Comparison of ENCODE assay signal across 18 cellular contexts in genomic region chr14:74836251-74836957, GRCh38. TPM values are rescaled to one million over a fixed set of nuclear protein-coding genes. Genes with fewer than 3 reads are reported as not detected.
DNase-seq lines count a peak whose midpoint lies in the region; ATAC-seq and TF ChIP-seq lines count a peak whose summit lies in the region.
"Had no signal": no experiment of that assay in that cellular context is flagged by ENCODE, and none has a peak within 500 bp of the region (broad histone marks: within the 10 kb centered on the region; RNA-seq: fewer than 3 reads in every experiment).

No MANE protein-coding gene starts in this region.

- TF ChIP-seq POLR2A in breast epithelium (IDR thresholded peaks at IDR 0.05) = no peak

- peaks cover 16% of the 10 kb centered on the region for H3K4me1 ChIP-seq in fibroblast of lung (ENCODE audit: control insufficient read depth, extremely low read depth, insufficient read depth, low read length)
- H3K4me1 ChIP-seq in subcutaneous abdominal adipose tissue (ENCODE audit: control insufficient read depth in 5 of 5, insufficient read depth in 5 of 5, low read length in 5 of 5) = peaks cover 0 to 23% (median 5%) of the 10 kb centered on the region in 5 donors
- no peaks in the 10 kb centered on the region for H3K4me1 ChIP-seq in right cardiac atrium (ENCODE audit: control insufficient read depth, insufficient read depth, low read length)
- no peaks in the 10 kb centered on the region for H3K4me1 ChIP-seq in breast epithelium

- no peaks in the 10 kb centered on the region for H3K36me3 ChIP-seq in fibroblast of lung (ENCODE audit: control insufficient read depth, insufficient read depth, low read length)
- H3K36me3 ChIP-seq in subcutaneous abdominal adipose tissue (ENCODE audit: control insufficient read depth in 5 of 5, insufficient read depth in 5 of 5, low read length in 5 of 5) = peaks cover 5 to 16% (median 11%) of the 10 kb centered on the region in 5 donors
- no peaks in the 10 kb centered on the region for H3K36me3 ChIP-seq in breast epithelium

- no peak for DNase-seq in activated T-cell treated with anti-CD3 and anti-CD28 coated beads, Interleukin-2, amount 50 U/mL, for 72 hours
- DNase-seq in activated T-cell treated with anti-CD3 and anti-CD28 coated beads for 4 hours = no peak
- DNase-seq in T-helper 2 cell treated with Interferon-gamma antibody and Interleukin-4, amounts not matched to agents 5 μg/mL and 100 μg/mL, for 36 hours (ENCODE audit: low spot score) = no peak
- peak; percentile 53 to 55 for DNase-seq in fibroblast of lung (ENCODE audit: low read depth in 2 of 2)
- DNase-seq in NCI-H187 treated with DMSO at 0.1 percent for 48 hours (lab: John Stamatoyannopoulos, UW) = no peak
- no peak for DNase-seq in right cardiac atrium
- no peak for DNase-seq in breast epithelium (ENCODE audit: low spot score in 2 of 2)
- DNase-seq: amniotic stem cell; DMS79 treated with DMSO at 0.1 percent for 48 hours; effector CD4-positive, alpha-beta T cell; left colon; NCI-H1105; NCI-H526 treated with DMSO at 0.1 percent for 48 hours had no signal

- peak overlapping the region; percentile 91 for H3K27ac Mint-ChIP-seq in activated T-cell treated with anti-CD3 and anti-CD28 coated beads, Interleukin-2, amount 50 U/mL, for 72 hours
- H3K27ac Mint-ChIP-seq in T-helper 2 cell treated with Interferon-gamma antibody and Interleukin-4, amounts not matched to agents 5 μg/mL and 100 μg/mL, for 36 hours = peak overlapping the region; percentile 84
- H3K27ac Mint-ChIP-seq: WTC11 had no signal

- peak overlapping the region; percentile 25 for H3K4me2 ChIP-seq in fibroblast of lung (ENCODE audit: extremely low read depth, insufficient read depth, low read length)

- no peaks in the 10 kb centered on the region for H3K27me3 Mint-ChIP-seq in activated T-cell treated with anti-CD3 and anti-CD28 coated beads, Interleukin-2, amount 50 U/mL, for 72 hours (ENCODE audit: low read depth)
- H3K27me3 Mint-ChIP-seq in T-helper 2 cell treated with Interferon-gamma antibody and Interleukin-4, amounts not matched to agents 5 μg/mL and 100 μg/mL, for 36 hours (ENCODE audit: low read depth) = no peaks in the 10 kb centered on the region

- no peaks in the 10 kb centered on the region for H3K79me2 ChIP-seq in fibroblast of lung (ENCODE audit: control insufficient read depth, insufficient read depth, low read length)

- no peaks in the 10 kb centered on the region for H4K20me1 ChIP-seq in fibroblast of lung (ENCODE audit: control insufficient read depth, extremely low read depth, insufficient read depth, low read length)

- H3K4me1 Mint-ChIP-seq in activated T-cell treated with anti-CD3 and anti-CD28 coated beads, Interleukin-2, amount 50 U/mL, for 72 hours (ENCODE audit: low read depth) = peaks cover 67% of the 10 kb centered on the region
- H3K4me1 Mint-ChIP-seq in T-helper 2 cell treated with Interferon-gamma antibody and Interleukin-4, amounts not matched to agents 5 μg/mL and 100 μg/mL, for 36 hours (ENCODE audit: low read depth) = peaks cover 51% of the 10 kb centered on the region

- H3K27me3 ChIP-seq in fibroblast of lung (ENCODE audit: control insufficient read depth, insufficient read depth, low read length) = no peaks in the 10 kb centered on the region
- no peaks in the 10 kb centered on the region for H3K27me3 ChIP-seq in subcutaneous abdominal adipose tissue (ENCODE audit: control insufficient read depth in 5 of 5, insufficient read depth in 4 of 5, low read length in 5 of 5)
- no peaks in the 10 kb centered on the region for H3K27me3 ChIP-seq in right cardiac atrium (ENCODE audit: control insufficient read depth, insufficient read depth)
- no peaks in the 10 kb centered on the region for H3K27me3 ChIP-seq in breast epithelium
- H3K27me3 ChIP-seq: vagina had no signal

- H3K9ac ChIP-seq in fibroblast of lung (ENCODE audit: insufficient read depth, low read length) (no peak overlapping the region), subcutaneous abdominal adipose tissue (ENCODE audit: low read length in 5 of 5) (peak overlapping the region in 1 of 5 donors; percentile 24)

- peak overlapping the region; percentile 67 to 76 for H3K4me3 Mint-ChIP-seq in activated T-cell treated with anti-CD3 and anti-CD28 coated beads, Interleukin-2, amount 50 U/mL, for 72 hours
- peak overlapping the region; percentile 76 for H3K4me3 Mint-ChIP-seq in T-helper 2 cell treated with Interferon-gamma antibody and Interleukin-4, amounts not matched to agents 5 μg/mL and 100 μg/mL, for 36 hours
- H3K4me3 Mint-ChIP-seq: WTC11 had no signal

- ATAC-seq in activated T-cell treated with anti-CD3 and anti-CD28 coated beads, Interleukin-2, amount 50 U/mL, for 72 hours (replicated peaks in 1 of 2) = no peak
- ATAC-seq in right cardiac atrium = no peak
- ATAC-seq: HCT116, left colon, WTC11 had no signal

- no peak overlapping the region for H3K27ac ChIP-seq in fibroblast of lung (ENCODE audit: insufficient read depth, low read length)
- H3K27ac ChIP-seq in subcutaneous abdominal adipose tissue (ENCODE audit: low read depth, low read length) = peak overlapping the region; percentile 68
- H3K27ac ChIP-seq in right cardiac atrium (ENCODE audit: low read length) = no peak overlapping the region
- no peak overlapping the region for H3K27ac ChIP-seq in breast epithelium
- H3K27ac ChIP-seq: vagina had no signal

- TF ChIP-seq CTCF in fibroblast of lung (conservative IDR thresholded peaks at IDR 0.05 in 1 of 2, IDR thresholded peaks at IDR 0.05 in 1 of 2; ENCODE audit: low read depth in 1 of 2, low read length in 2 of 2) (no peak), breast epithelium (IDR thresholded peaks at IDR 0.05) (no peak)

- H3K9me3 Mint-ChIP-seq in activated T-cell treated with anti-CD3 and anti-CD28 coated beads, Interleukin-2, amount 50 U/mL, for 72 hours = no peaks in the 10 kb centered on the region
- H3K9me3 Mint-ChIP-seq in T-helper 2 cell treated with Interferon-gamma antibody and Interleukin-4, amounts not matched to agents 5 μg/mL and 100 μg/mL, for 36 hours = no peaks in the 10 kb centered on the region
- H3K9me3 Mint-ChIP-seq: WTC11 had no signal

- WGBS in right cardiac atrium = 66% methylated on average over 1 of the region's 1 CpG

- H3K4me3 ChIP-seq in fibroblast of lung (replicated peaks in 1 of 4; ENCODE audit: control extremely low read depth in 1 of 4, insufficient read depth in 1 of 4, low read depth in 3 of 4, low read length in 4 of 4) (no peak overlapping the region), subcutaneous abdominal adipose tissue (ENCODE audit: low read depth in 1 of 5, low read length in 5 of 5) (no peak overlapping the region), right cardiac atrium (ENCODE audit: low read length) (no peak overlapping the region), breast epithelium (no peak overlapping the region)
- H3K4me3 ChIP-seq: vagina had no signal

- peaks cover 2 to 12% of the 10 kb centered on the region in 2 donors for H3K36me3 Mint-ChIP-seq in activated T-cell treated with anti-CD3 and anti-CD28 coated beads, Interleukin-2, amount 50 U/mL, for 72 hours (ENCODE audit: insufficient read depth in 2 of 2)
- H3K36me3 Mint-ChIP-seq in T-helper 2 cell treated with Interferon-gamma antibody and Interleukin-4, amounts not matched to agents 5 μg/mL and 100 μg/mL, for 36 hours (ENCODE audit: low read depth) = peaks cover 33% of the 10 kb centered on the region

- H2AFZ ChIP-seq in fibroblast of lung (ENCODE audit: low read length) = no peak overlapping the region

- intact Hi-C loops in right cardiac atrium (cut with DNase I) (no loop called here), breast epithelium (cut with DNase I; ENCODE audit: low total_unique reads) (no loop called here)

- H3K9me3 ChIP-seq in fibroblast of lung (ENCODE audit: control insufficient read depth, insufficient read depth, low read depth, low read length) (no peaks in the 10 kb centered on the region), subcutaneous abdominal adipose tissue (ENCODE audit: control insufficient read depth in 5 of 5, low read length in 5 of 5) (no peaks in the 10 kb centered on the region), right cardiac atrium (ENCODE audit: control insufficient read depth, low read length) (no peaks in the 10 kb centered on the region), breast epithelium (no peaks in the 10 kb centered on the region)
- H3K9me3 ChIP-seq: vagina had no signal

RNA-seq across cellular contexts. Expression of gene PROX2, which starts 39.5 kb away (rescaled TPM):
- under 1 TPM; 0.23 to 0.29 TPM for total RNA-seq in activated T-cell treated with anti-CD3 and anti-CD28 coated beads, Interleukin-2, amount 50 U/mL, for 72 hours
- total RNA-seq in fibroblast of lung (not detected in 2 replicates), right cardiac atrium (not detected), breast epithelium (not detected)
- polyA plus RNA-seq in fibroblast of lung (0.01 TPM in 1 of 2 replicates, not detected in the other), right cardiac atrium (not detected)
- not detected in 2 replicates for polyA plus RNA-seq in fibroblast of lung (2012)
- not detected in 2 replicates for polyA minus RNA-seq in fibroblast of lung (ENCODE audit: low replicate concordance)
- total RNA-seq: left colon, vagina had no signal
- polyA plus RNA-seq: AG04450 had no signal

RNA-seq across cellular contexts. Expression of gene DLST, which starts 45.3 kb away (rescaled TPM):
- total RNA-seq in activated T-cell treated with anti-CD3 and anti-CD28 coated beads, Interleukin-2, amount 50 U/mL, for 72 hours = 100 to 1,000 TPM; 151 to 183 TPM
- total RNA-seq in fibroblast of lung (47.0 and 95.3 TPM in 2 replicates), right cardiac atrium (100 to 1,000 TPM; 121 to 148 (median 144) TPM), breast epithelium (100 to 1,000 TPM in 1 of 3 donors, 10 to 100 TPM in 2; 73.4 to 104 (median 76.1) TPM)
- polyA plus RNA-seq in fibroblast of lung (214 and 236 TPM in 2 replicates), right cardiac atrium (87.6 TPM)
- 108 and 115 TPM in 2 replicates for polyA plus RNA-seq in fibroblast of lung (2012)
- polyA minus RNA-seq in fibroblast of lung (ENCODE audit: low replicate concordance) = 204 and 217 TPM in 2 replicates

Comparison
In these comparisons a context has a peak if more than half of its experiments do, and no peak if none do; other contexts are left out.
1. DNase-seq: peak in fibroblast of lung (2 of 2); none in activated T-cell treated with anti-CD3 and anti-CD28 coated beads, Interleukin-2, amount 50 U/mL, for 72 hours (0 of 2), activated T-cell treated with anti-CD3 and anti-CD28 coated beads for 4 hours (single experiment), T-helper 2 cell treated with Interferon-gamma antibody and Interleukin-4, amounts not matched to agents 5 μg/mL and 100 μg/mL, for 36 hours (single experiment), NCI-H187 treated with DMSO at 0.1 percent for 48 hours (single experiment), right cardiac atrium (0 of 3) and breast epithelium (0 of 2).